19 cellular contexts compared by ENCODE assay signal in the genomic region with DNA sequence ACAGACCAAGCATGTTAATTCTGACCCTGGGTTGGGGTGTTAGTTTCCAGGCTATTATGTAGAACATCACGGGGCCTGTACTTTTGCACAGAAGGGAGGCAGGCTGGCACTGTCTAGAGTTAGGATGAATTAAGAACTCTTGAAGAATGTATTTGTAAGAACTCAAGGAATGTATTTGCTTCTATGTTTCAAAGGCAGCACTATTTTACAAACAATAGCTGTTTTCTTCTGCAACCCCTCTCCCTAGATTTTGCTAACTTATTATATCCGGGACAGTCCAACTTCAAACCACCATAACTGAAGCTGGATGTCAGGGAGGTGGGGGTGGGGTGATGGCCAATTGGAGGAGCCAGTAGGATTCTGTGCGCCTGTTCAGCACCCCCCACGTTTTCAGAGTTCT.
DNase-seq lines count a peak whose midpoint lies in the region; ATAC-seq and TF ChIP-seq lines count a peak whose summit lies in the region.
"Had no signal": no experiment of that assay in that cellular context is flagged by ENCODE, and none has a peak within 500 bp of the region (broad histone marks: within the 10 kb centered on the region; RNA-seq: fewer than 3 reads in every experiment).

No MANE protein-coding gene starts in this region.

- 82% methylated on average over 3 of the region's 4 CpGs; no CpG with 5 or more reads in 1 of the 2 experiments for WGBS in endodermal cell (ENCODE audit: insufficient coverage in 1 of 2, insufficient read length in 1 of 2), 2 experiments

- H3K27ac ChIP-seq in BLaER1 (no peak overlapping the region), VCaP (peak overlapping the region; percentile 31), endodermal cell (ENCODE audit: low read depth, low read length) (no peak overlapping the region)
- H3K27ac ChIP-seq: C4-2B, Peyer's patch, SJCRH30 had no signal

- H3K4me3 ChIP-seq in BLaER1 (no peak overlapping the region), endodermal cell (ENCODE audit: low read length) (no peak overlapping the region)
- H3K4me3 ChIP-seq: Peyer's patch, SJCRH30 had no signal

- H3K36me3 ChIP-seq in BLaER1 (no peaks in the 10 kb centered on the region), endodermal cell (ENCODE audit: control insufficient read depth, insufficient read depth, low read length) (no peaks in the 10 kb centered on the region)
- H3K36me3 ChIP-seq: Peyer's patch had no signal

- peaks cover 2% of the 10 kb centered on the region for H3K36me3 Mint-ChIP-seq in endodermal cell (ENCODE audit: low read depth)
- H3K36me3 Mint-ChIP-seq in neural crest cell (ENCODE audit: low read depth), result peaks cover 3% of the 10 kb centered on the region
- H3K36me3 Mint-ChIP-seq: CD8-positive, alpha-beta memory T cell had no signal

- ATAC-seq in HG02885 (IDR thresholded peaks at IDR 0.05; ENCODE audit: poor library complexity, unreplicated experiment), result no peak

- H4K20me1 ChIP-seq in BLaER1, result peaks cover 69% of the 10 kb centered on the region

- DNase-seq in endodermal cell, result no peak
- DNase-seq in neural crest cell (ENCODE audit: low read depth, low spot score), result no peak
- no peak for DNase-seq in DMS79 treated with DMSO at 0.1 percent for 48 hours (lab: John Stamatoyannopoulos, UW)
- DNase-seq in NCI-H1417 treated with DMSO at 0.1 percent for 48 hours (lab: John Stamatoyannopoulos, UW), result no peak
- no peak for DNase-seq in GF-D8 (lab: John Stamatoyannopoulos, UW)
- DNase-seq: AML-193; CD8-positive, alpha-beta memory T cell; KG1; NCI-H1105; NCI-H1694 treated with DMSO at 0.1 percent for 48 hours; NCI-H2081 treated with DMSO at 0.1 percent for 48 hours; NCI-H446; NCI-H526; Peyer's patch; SJCRH30 had no signal

- H3K27me3 Mint-ChIP-seq in endodermal cell (ENCODE audit: insufficient read depth), result peaks cover 1% of the 10 kb centered on the region
- H3K27me3 Mint-ChIP-seq in neural crest cell (ENCODE audit: low read depth), result no peaks in the 10 kb centered on the region
- H3K27me3 Mint-ChIP-seq: CD8-positive, alpha-beta memory T cell had no signal

- peak overlapping the region; percentile 24; the same call in 1 of the 2 replicates for H3K4me2 ChIP-seq in BLaER1

- peaks cover 20% of the 10 kb centered on the region for H3K4me1 ChIP-seq in BLaER1
- peaks cover 7% of the 10 kb centered on the region for H3K4me1 ChIP-seq in endodermal cell (ENCODE audit: control insufficient read depth, insufficient read depth, low read length)
- H3K4me1 ChIP-seq: SJCRH30 had no signal

- TF ChIP-seq CTCF in VCaP (conservative IDR thresholded peaks at IDR 0.05) (no peak), endodermal cell (conservative IDR thresholded peaks at IDR 0.05) (no peak), neural crest cell (conservative IDR thresholded peaks at IDR 0.05) (no peak)

- no peaks in the 10 kb centered on the region for H3K9me3 ChIP-seq in BLaER1
- H3K9me3 ChIP-seq in endodermal cell (ENCODE audit: control insufficient read depth, low read length), result no peaks in the 10 kb centered on the region
- H3K9me3 ChIP-seq: Peyer's patch had no signal

- H3K4me1 Mint-ChIP-seq in endodermal cell (peaks cover 34% of the 10 kb centered on the region), neural crest cell (peaks cover 54% of the 10 kb centered on the region)

- H3K27me3 ChIP-seq in BLaER1 (no peaks in the 10 kb centered on the region), endodermal cell (ENCODE audit: control insufficient read depth, insufficient read depth, low read length, poor library complexity, severe bottlenecking) (no peaks in the 10 kb centered on the region)
- H3K27me3 ChIP-seq: Peyer's patch, SJCRH30 had no signal

- H3K4me3 Mint-ChIP-seq in endodermal cell (no peak overlapping the region), neural crest cell (peak overlapping the region; percentile 49)
- H3K4me3 Mint-ChIP-seq: CD8-positive, alpha-beta memory T cell had no signal

- H3K27ac Mint-ChIP-seq in endodermal cell (peak overlapping the region; percentile 17), neural crest cell (ENCODE audit: unreplicated experiment) (peak overlapping the region; percentile 90)

- no peak overlapping the region; the same call in 1 of the 2 replicates for H3K9ac ChIP-seq in BLaER1
- no peak overlapping the region for H3K9ac ChIP-seq in endodermal cell (ENCODE audit: extremely low read depth, low read length, poor library complexity, severe bottlenecking)

- peaks cover 2% of the 10 kb centered on the region for H3K9me3 Mint-ChIP-seq in endodermal cell
- H3K9me3 Mint-ChIP-seq in neural crest cell, result peaks cover 3% of the 10 kb centered on the region
- H3K9me3 Mint-ChIP-seq: CD8-positive, alpha-beta memory T cell had no signal
